In genomic region chr3:3798641-3799113, GRCh38 we compare ENCODE assay signal across 2 cellular contexts.
TF ChIP-seq lines count a peak whose summit lies in the region.

No MANE protein-coding gene starts in this region.

TF ChIP-seq in WTC11, 78 proteins besides CTCF, POLR2A, EP300 and RAD21 (continued from another document and continues in another):
- TF ChIP-seq FOXP4 (CRISPR knock-in tag; IDR thresholded peaks at IDR 0.05) (0 out of 2 replicates have a peak, but pooled peaks have one; percentile 5), ZNF121 (CRISPR knock-in tag; IDR thresholded peaks at IDR 0.05) (no peak), NR1H2 (CRISPR knock-in tag; IDR thresholded peaks at IDR 0.05) (no peak), ZNF281 (CRISPR knock-in tag; IDR thresholded peaks at IDR 0.05) (no peak), ELF4 (CRISPR knock-in tag; IDR thresholded peaks at IDR 0.05; ENCODE audit: low read depth) (no peak), MYBL2 (CRISPR knock-in tag; IDR thresholded peaks at IDR 0.05) (0 out of 2 replicates have a peak, but pooled peaks have one; percentile 12), KAT7 (CRISPR knock-in tag; IDR thresholded peaks at IDR 0.05; ENCODE audit: borderline replicate concordance) (no peak), ZBTB43 (CRISPR knock-in tag; IDR thresholded peaks at IDR 0.05) (no peak), RORB (CRISPR knock-in tag; IDR thresholded peaks at IDR 0.05) (no peak), TEAD1 (CRISPR knock-in tag; IDR thresholded peaks at IDR 0.05) (no peak), SMAD3 (CRISPR knock-in tag; IDR thresholded peaks at IDR 0.05; ENCODE audit: borderline replicate concordance) (no peak), AR (CRISPR knock-in tag; IDR thresholded peaks at IDR 0.05) (no peak), ZNF263 (CRISPR knock-in tag; IDR thresholded peaks at IDR 0.05; ENCODE audit: low read depth) (no peak), SMAD4 (CRISPR knock-in tag; IDR thresholded peaks at IDR 0.05) (no peak)

TF ChIP-seq in neural cell, 6 proteins besides CTCF, POLR2A, EP300 and RAD21 (continued from another document):
- no peak for TF ChIP-seq REST (IDR thresholded peaks at IDR 0.05; ENCODE audit: borderline replicate concordance)
